In the genomic region with DNA sequence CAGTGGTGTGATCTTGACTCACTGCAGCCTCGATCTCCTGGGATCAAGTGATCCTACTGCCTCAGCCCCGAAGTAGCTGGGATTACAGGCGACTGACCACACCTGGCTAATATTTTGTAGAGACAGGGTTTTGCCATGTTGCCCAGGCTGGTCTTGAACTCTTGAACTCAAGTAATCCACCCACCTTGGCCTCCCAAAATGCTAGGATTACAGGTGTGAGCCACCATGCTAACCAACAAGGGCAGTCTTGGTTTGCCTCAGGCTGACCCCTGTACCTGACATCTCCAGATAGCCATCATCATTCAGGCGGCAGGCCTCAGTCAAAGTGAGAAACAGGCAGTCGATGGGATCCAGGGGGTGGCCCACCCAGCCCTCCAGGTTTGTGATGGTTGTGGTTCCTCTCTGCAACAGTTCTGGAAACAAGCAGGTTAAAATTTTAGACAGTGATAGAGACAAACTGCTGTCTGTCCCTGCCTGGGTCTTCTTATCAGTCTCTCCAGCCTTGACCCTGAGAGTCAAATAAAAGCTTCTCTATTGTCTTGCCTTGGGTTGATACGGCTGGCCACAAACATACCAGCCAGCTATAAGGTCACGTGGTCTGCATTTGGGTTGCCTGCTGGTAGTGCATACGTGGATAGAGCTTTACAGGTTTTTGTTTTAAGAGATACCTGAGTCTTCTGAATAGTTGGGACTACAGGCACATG, we compare ENCODE assay signal across 21 cellular contexts.
"Had no signal": no experiment of that assay in that cellular context is flagged by ENCODE, and none has a peak within 500 bp of the region (broad histone marks: within the 10 kb centered on the region; RNA-seq: fewer than 3 reads in every experiment).

No MANE protein-coding gene starts in this region.

- DNase-seq: activated CD4-positive, alpha-beta T cell treated with anti-CD3 and anti-CD28 coated beads for 48 hours; activated CD4-positive, alpha-beta T cell treated with anti-CD3 and anti-CD28 coated beads, Interleukin-2, amount 50 U/mL, for 4 hours; activated CD4-positive, CD25-positive, alpha-beta regulatory T cell treated with anti-CD3 and anti-CD28 coated beads, Interleukin-2, amount 50 U/mL, for 72 hours; activated CD8-positive, alpha-beta memory T cell treated with anti-CD3 and anti-CD28 coated beads, Interleukin-2, amount 10 ng/mL, durations not matched to agents 7 days and 5 days; activated effector memory CD4-positive, alpha-beta T cell treated with anti-CD3 and anti-CD28 coated beads, Interleukin-2, amount 50 U/mL, for 16 hours; activated naive CD4-positive, alpha-beta T cell treated with anti-CD3 and anti-CD28 coated beads for 36 hours; activated T-cell treated with anti-CD3 and anti-CD28 coated beads, Interleukin-2, amount 50 U/mL, for 24 hours; anterior cingulate cortex; caudate nucleus; MM.1S; NCI-H1105 treated with DMSO at 0.1 percent for 48 hours; NCI-H1436 treated with DMSO at 0.1 percent for 48 hours; NCI-H187; NCI-H2081 treated with DMSO at 0.1 percent for 48 hours; NCI-H446; NCI-H524; PC-9; SHP77 treated with DMSO at 0.1 percent for 48 hours had no signal

- ATAC-seq: activated CD8-positive, alpha-beta memory T cell treated with anti-CD3 and anti-CD28 coated beads, Interleukin-2, amount 10 ng/mL, durations not matched to agents 7 days and 5 days; WTC11 had no signal

- H3K9me3 Mint-ChIP-seq: activated naive CD4-positive, alpha-beta T cell treated with anti-CD3 and anti-CD28 coated beads for 36 hours; activated T-cell treated with anti-CD3 and anti-CD28 coated beads, Interleukin-2, amount 50 U/mL, for 24 hours; T-helper 1 cell treated with Interleukin-12 subunit alpha and Interleukin-12 subunit beta and Interleukin-4 antibody, amounts not matched to agents 30 μg/mL and 1 μg/mL, for 36 hours; WTC11 had no signal

- H3K4me3 Mint-ChIP-seq: activated CD8-positive, alpha-beta memory T cell treated with anti-CD3 and anti-CD28 coated beads, Interleukin-2, amount 10 ng/mL, durations not matched to agents 7 days and 5 days; activated naive CD4-positive, alpha-beta T cell treated with anti-CD3 and anti-CD28 coated beads for 36 hours; activated naive CD8-positive, alpha-beta T cell; activated T-cell treated with anti-CD3 and anti-CD28 coated beads, Interleukin-2, amount 50 U/mL, for 24 hours; T-helper 1 cell treated with Interleukin-12 subunit alpha and Interleukin-12 subunit beta and Interleukin-4 antibody, amounts not matched to agents 30 μg/mL and 1 μg/mL, for 36 hours; WTC11 had no signal

- H3K27ac Mint-ChIP-seq: activated CD8-positive, alpha-beta memory T cell treated with anti-CD3 and anti-CD28 coated beads, Interleukin-2, amount 10 ng/mL, durations not matched to agents 7 days and 5 days; activated naive CD4-positive, alpha-beta T cell treated with anti-CD3 and anti-CD28 coated beads for 36 hours; activated naive CD8-positive, alpha-beta T cell; activated T-cell treated with anti-CD3 and anti-CD28 coated beads, Interleukin-2, amount 50 U/mL, for 24 hours; T-helper 1 cell treated with Interleukin-12 subunit alpha and Interleukin-12 subunit beta and Interleukin-4 antibody, amounts not matched to agents 30 μg/mL and 1 μg/mL, for 36 hours; WTC11 had no signal

- H3K27me3 Mint-ChIP-seq: activated CD8-positive, alpha-beta memory T cell treated with anti-CD3 and anti-CD28 coated beads, Interleukin-2, amount 10 ng/mL, durations not matched to agents 7 days and 5 days; activated naive CD8-positive, alpha-beta T cell; activated T-cell treated with anti-CD3 and anti-CD28 coated beads, Interleukin-2, amount 50 U/mL, for 24 hours had no signal

- H3K36me3 Mint-ChIP-seq: activated CD8-positive, alpha-beta memory T cell treated with anti-CD3 and anti-CD28 coated beads, Interleukin-2, amount 10 ng/mL, durations not matched to agents 7 days and 5 days; WTC11 had no signal
